In genomic region chr11:22797081-22797480, GRCh38 we compare ENCODE assay signal across 17 cellular contexts.
"Had no signal": no experiment of that assay in that cellular context is flagged by ENCODE, and none has a peak within 500 bp of the region (broad histone marks: within the 10 kb centered on the region; RNA-seq: fewer than 3 reads in every experiment).

No MANE protein-coding gene starts in this region.

- H3K27ac ChIP-seq: adrenal gland, esophagus muscularis mucosa, hepatocyte, neutrophil, pancreas, sigmoid colon, stomach had no signal

- H2AFZ ChIP-seq: hepatocyte had no signal

- DNase-seq: activated CD4-positive, alpha-beta T cell treated with anti-CD3 and anti-CD28 coated beads, Interleukin-2, amount 50 U/mL, for 48 hours; activated gamma-delta T cell treated with Interleukin-2 at 50 U/mL for 16 hours; adrenal gland; effector memory CD4-positive, alpha-beta T cell; mesendoderm; natural killer cell; pancreas; sigmoid colon; stimulated activated CD4-positive, alpha-beta T cell treated with anti-CD3 and anti-CD28 coated beads, Interleukin-4, amount 100 ng/mL, for 24 hours; stomach had no signal

- H3K4me1 ChIP-seq: adrenal gland, esophagus muscularis mucosa, pancreas, sigmoid colon, stomach had no signal

- H3K36me3 ChIP-seq: adrenal gland, esophagus muscularis mucosa, neutrophil, pancreas, sigmoid colon, stomach had no signal

- H3K79me2 ChIP-seq: hepatocyte had no signal

- H3K27me3 ChIP-seq: adrenal gland, esophagus muscularis mucosa, hepatocyte, pancreas, sigmoid colon, stomach had no signal

- FAIRE-seq: endothelial cell of umbilical vein, pancreas, TTC549 had no signal

- H3K4me3 ChIP-seq: adrenal gland, esophagus muscularis mucosa, hepatocyte, pancreas, sigmoid colon, stomach had no signal

- ATAC-seq: activated naive CD4-positive, alpha-beta T cell treated with anti-CD3 and anti-CD28 coated beads, Interleukin-2, amount 50 U/mL, for 72 hours; natural killer cell; pancreas; stimulated activated effector memory CD8-positive, alpha-beta T cell treated with anti-CD3 and anti-CD28 coated beads, Interleukin-12 subunit alpha, Interleukin-12 subunit beta, amount 100 ng/mL, for 72 hours had no signal

- H3K9me3 ChIP-seq: adrenal gland, esophagus muscularis mucosa, neutrophil, pancreas, sigmoid colon, stomach had no signal

- H3K4me2 ChIP-seq: hepatocyte had no signal
